ENCODE assay signal across 8 cellular contexts in genomic region chr6:41577865-41578713, GRCh38. TPM values are rescaled to one million over a fixed set of nuclear protein-coding genes. Genes with fewer than 3 reads are reported as not detected.
A peak's percentile ranks its signal among the peaks of the same experiment; 100 is the strongest.
DNase-seq lines count a peak whose midpoint lies in the region; ATAC-seq, FAIRE-seq and TF ChIP-seq lines count a peak whose summit lies in the region.

No MANE protein-coding gene starts in this region.

- peak; percentile 93 for DNase-seq in DMS153 (lab: John Stamatoyannopoulos, UW)
- DNase-seq in NCI-H187 treated with DMSO at 0.1 percent for 48 hours (lab: John Stamatoyannopoulos, UW) = peak; percentile 54
- no peak for DNase-seq in GM12878 (ENCODE audit: low read depth, low spot score)
- DNase-seq in left lung = peak in 1 of 2 donors; percentile 76
- DNase-seq in stimulated activated CD4-positive, alpha-beta T cell treated with anti-CD3 and anti-CD28 coated beads, Interleukin-2, amount 100 ng/mL, for 24 hours = no peak
- no peak for DNase-seq in activated T-cell treated with anti-CD3 and anti-CD28 coated beads, Interleukin-2, amount 50 U/mL, for 1 hour

- no TSS peak for BruUV-seq in GM12878 (replicated peaks; lab: Mats Ljungman, UMichigan)

- H2AFZ ChIP-seq in GM12878 (ENCODE audit: control insufficient read depth, low read depth, low read length) = no peak overlapping the region

- no peak for TF ChIP-seq EP300 in GM12878 (IDR thresholded peaks at IDR 0.05; ENCODE audit: borderline replicate concordance in 1 of 2, control insufficient read depth in 1 of 2, low read depth in 2 of 2, low read length in 2 of 2)

- FAIRE-seq in GM12878 (lab: Jason Lieb, UNC) = no peak

- H3K9me3 ChIP-seq in GM12878 (replicated peaks; ENCODE audit: control insufficient read depth, insufficient read depth, low read length) = no peaks in the 10 kb centered on the region
- no peaks in the 10 kb centered on the region for H3K9me3 ChIP-seq in left lung

- no peak overlapping the region for H3K4me2 ChIP-seq in GM12878 (ENCODE audit: control insufficient read depth, insufficient read depth)

- TF ChIP-seq RAD21 in GM12878 (IDR thresholded peaks at IDR 0.05; ENCODE audit: insufficient read depth, low read depth, low read length) = no peak

- H3K27me3 ChIP-seq in GM12878 (replicated peaks in 1 of 2; ENCODE audit: control insufficient read depth in 2 of 2, insufficient read depth in 2 of 2, low read length in 1 of 2) (no peaks in the 10 kb centered on the region), left lung (no peaks in the 10 kb centered on the region)

- SMC1A ChIA-PET in GM12878 (lab: Charles Lee; ENCODE audit: uncharacterized antibody, unreplicated experiment) = interaction anchor here (0.6 to 0.9 kb wide), 3 partner anchors 26 to 138 kb away, joined by 3 to 4 read pairs (median 3); no protein-coding TSS in a partner anchor

- H3K9ac ChIP-seq in GM12878 (ENCODE audit: control insufficient read depth, insufficient read depth, low read length) = no peak overlapping the region

- intact Hi-C loops in GM12878 (cut with micrococcal nuclease; ENCODE audit: unreplicated experiment) = no loop called here
- intact Hi-C loops in left lung (cut with DNase I) = loop anchor here in 1 of 2 donors (10.0 kb wide), 1 partner anchor 353 kb away; the partner anchor contains the start of gene TREML4

- CTCF ChIA-PET in GM12878 (lab: Yijun Ruan, JAX) = interaction anchor here (0.6 to 1.5 kb wide), 2 partner anchors 62 to 152 kb away, joined by 3 read pairs; no protein-coding TSS in a partner anchor

- in situ Hi-C loops in GM12878 (cut with MboI) = no loop called here

- no peaks in the 10 kb centered on the region for H3K79me2 ChIP-seq in GM12878 (ENCODE audit: control insufficient read depth, insufficient read depth, low read length)

- H3K4me3 ChIP-seq in GM12878 = no peak overlapping the region
- H3K4me3 ChIP-seq in left lung = no peak overlapping the region

- RAD21 ChIA-PET in GM12878 (lab: Charles Lee; ENCODE audit: unreplicated experiment) = no interaction called here

- no peak for TF ChIP-seq CTCF in GM12878 (IDR thresholded peaks at IDR 0.05 in 2 of 3, conservative IDR thresholded peaks at IDR 0.05 in 1 of 3; ENCODE audit: control insufficient read depth in 2 of 3, extremely low read depth in 1 of 3, insufficient read depth in 1 of 3, low read depth in 3 of 3, low read length in 3 of 3)
- TF ChIP-seq CTCF in left lung (IDR thresholded peaks at IDR 0.05) = no peak

- 0 out of 2 replicates have a peak, but pooled peaks cover 3% of the 10 kb centered on the region for H4K20me1 ChIP-seq in GM12878 (ENCODE audit: control insufficient read depth, insufficient read depth)

- no peak for ATAC-seq in GM12878
- peak; percentile 84 for ATAC-seq in left lung
- ATAC-seq in GM18909 (IDR thresholded peaks at IDR 0.05; ENCODE audit: poor library complexity, unreplicated experiment) = no peak
- no peak for ATAC-seq in GM21390 (IDR thresholded peaks at IDR 0.05; ENCODE audit: unreplicated experiment)

- no peak for TF ChIP-seq POLR2A in GM12878 (IDR thresholded peaks at IDR 0.05; ENCODE audit: low read depth, low read length)

- POLR2A ChIA-PET in GM12878 (lab: Charles Lee) = interaction anchor here (0.6 kb wide), 1 partner anchor 210 kb away, joined by 4 read pairs; no protein-coding TSS in a partner anchor

- H3K27ac ChIP-seq in GM12878 (ENCODE audit: control insufficient read depth, insufficient read depth) (no peak overlapping the region), left lung (peak overlapping the region in 1 of 2 donors; percentile 31)

- H3K36me3 ChIP-seq in GM12878 (ENCODE audit: control insufficient read depth in 2 of 2, insufficient read depth in 2 of 2, low read length in 1 of 2) (peaks cover 5 to 7% of the 10 kb centered on the region in 2 experiments; a peak in 3 of 4 replicates), left lung (peaks cover 0 to 10% of the 10 kb centered on the region in 2 donors)

- WGBS in GM12878 (ENCODE audit: insufficient coverage, insufficient replicate concordance, low lambda C conversion rate, missing lambda C conversion rate) = 69% methylated on average over 9 of the region's 9 CpGs

- H3K4me1 ChIP-seq in GM12878 (ENCODE audit: control insufficient read depth, insufficient read depth, low read length) = peaks cover 10% of the 10 kb centered on the region
- H3K4me1 ChIP-seq in left lung = peaks cover 15 to 25% of the 10 kb centered on the region in 2 donors

TF ChIP-seq in GM12878, 131 proteins besides CTCF, POLR2A, EP300 and RAD21:
- TF ChIP-seq GATAD2B (conservative IDR thresholded peaks at IDR 0.05; ENCODE audit: low read depth) (no peak), FOXK2 (IDR thresholded peaks at IDR 0.05) (0 out of 2 replicates have a peak, but pooled peaks have one; percentile 9), PKNOX1 (IDR thresholded peaks at IDR 0.05) (0 out of 2 replicates have a peak, but pooled peaks have one; percentile 23), LARP7 (IDR thresholded peaks at IDR 0.05) (no peak), E4F1 (IDR thresholded peaks at IDR 0.05; ENCODE audit: borderline replicate concordance, partially characterized antibody) (peak; percentile 19), MAX (IDR thresholded peaks at IDR 0.05; ENCODE audit: low read depth, low read length) (no peak)

RNA-seq across cellular contexts. Expression of gene FOXP4, which starts 31.9 kb away (rescaled TPM):
- 18.2 and 18.6 TPM in 2 replicates for total RNA-seq in GM12878 (2013; cell fraction: nucleolus; rRNA removed)
- 3.4 and 5.1 TPM in 2 replicates for total RNA-seq in GM12878 (2014; rRNA removed)
- 1.8 and 2.3 TPM in 2 replicates for total RNA-seq in GM12878 (2014; rRNA removed; fragmentation: Illumina TruSeq; extraction: Trizol)
- total RNA-seq in GM12878 (2021) = 41.6 and 46.1 TPM in 2 replicates
- polyA plus RNA-seq in GM12878 (2011; ENCODE audit: low read depth) = 4.1 TPM
- 0.73 and 2.3 TPM in 2 replicates for polyA plus RNA-seq in GM12878 (2011; rRNA removed)
- 4.1 and 4.7 TPM in 2 replicates for polyA plus RNA-seq in GM12878 (2011; cell fraction: cytosol; rRNA removed)
- polyA plus RNA-seq in GM12878 (2011; cell fraction: nucleus; rRNA removed) = 18.4 and 27.1 TPM in 2 replicates
- polyA plus RNA-seq in GM12878 (2012) = 18.6 and 19.7 TPM in 2 replicates
- polyA plus RNA-seq in GM12878 (2014; fragmentation: Illumina TruSeq; extraction: Trizol) = 1.9 and 6.3 TPM in 2 replicates
- polyA plus RNA-seq in GM12878 (2014; fragmentation: Nextera tagmentation; extraction: Ambion mirVana) = under 1 TPM; 0.31 to 0.40 TPM
- polyA plus RNA-seq in GM12878 (2014; rRNA removed) = 12.0 and 16.6 TPM in 2 replicates
- 1 to 10 TPM; 2.1 to 2.3 TPM for polyA plus RNA-seq in GM12878 (2016; fragmentation: Nextera tagmentation; extraction: Ambion mirVana)
- polyA minus RNA-seq in GM12878 (2011; rRNA and poly(A)+ RNA removed) = 3.1 and 7.7 TPM in 2 replicates
- 12.6 and 13.3 TPM in 2 replicates for polyA minus RNA-seq in GM12878 (2011; cell fraction: cytosol; rRNA and poly(A)+ RNA removed)
- 4.7 and 9.2 TPM in 2 replicates for polyA minus RNA-seq in GM12878 (2011; cell fraction: nucleus; rRNA and poly(A)+ RNA removed)
- total RNA-seq in left lung = 10 to 100 TPM; 26.9 to 33.7 TPM

Comparison
In these comparisons a context has a peak if more than half of its experiments do, and no peak if none do; other contexts are left out.
1. DNase-seq: peak in DMS153 (single experiment) and NCI-H187 treated with DMSO at 0.1 percent for 48 hours (single experiment); none in GM12878 (single experiment), stimulated activated CD4-positive, alpha-beta T cell treated with anti-CD3 and anti-CD28 coated beads, Interleukin-2, amount 100 ng/mL, for 24 hours (0 of 2) and activated T-cell treated with anti-CD3 and anti-CD28 coated beads, Interleukin-2, amount 50 U/mL, for 1 hour (single experiment).